In the genomic region with DNA sequence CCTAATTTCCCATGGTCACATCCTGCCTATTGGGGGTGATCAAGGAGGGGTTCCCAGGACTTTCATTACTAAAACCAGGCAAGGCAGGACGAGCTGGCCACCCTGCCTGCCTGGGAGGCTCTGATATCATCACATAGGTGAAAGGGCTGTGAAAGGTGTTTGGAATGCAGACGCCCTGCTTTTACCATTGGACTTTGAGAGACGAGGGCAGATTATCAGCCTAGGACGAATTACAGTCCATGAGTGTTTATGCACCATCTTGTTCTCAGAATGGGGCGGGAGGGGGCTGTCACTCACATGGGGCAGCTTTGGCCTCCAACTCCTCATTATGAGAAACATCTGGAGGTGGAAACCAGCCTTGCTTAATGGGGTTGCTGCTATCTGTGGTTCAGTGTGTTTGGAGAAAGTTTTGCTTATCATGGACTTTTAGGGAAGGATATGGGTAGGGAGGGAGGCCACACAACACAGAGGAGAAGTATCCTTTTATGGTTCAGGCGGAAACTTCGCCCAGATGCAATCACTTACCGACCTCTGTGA, we compare ENCODE assay signal across 16 cellular contexts.
"Had no signal": no experiment of that assay in that cellular context is flagged by ENCODE, and none has a peak within 500 bp of the region (broad histone marks: within the 10 kb centered on the region; RNA-seq: fewer than 3 reads in every experiment).

No MANE protein-coding gene starts in this region.

- H3K27ac ChIP-seq: spleen had no signal

- DNase-seq: activated CD4-positive, alpha-beta T cell treated with anti-CD3 and anti-CD28 coated beads for 36 hours; activated CD4-positive, alpha-beta T cell treated with anti-CD3 and anti-CD28 coated beads, Interleukin-2, amount 50 U/mL, for 48 hours; activated naive CD8-positive, alpha-beta T cell treated with anti-CD3 and anti-CD28 coated beads for 36 hours; activated T-cell treated with anti-CD3 and anti-CD28 coated beads for 4 hours; amniotic stem cell; dorsolateral prefrontal cortex; heart right ventricle; mesendoderm; natural killer cell; stimulated activated CD4-positive, alpha-beta T cell treated with anti-CD3 and anti-CD28 coated beads, Interleukin-4, amount 100 ng/mL, for 4 hours; stimulated activated naive B cell treated with anti-CD40 and anti-IgM and Interleukin-4, amounts not matched to agents 10 μg/mL and 1 μg/mL and 100 μg/mL, for 72 hours; T-helper 1 cell; T1000 had no signal

- H3K9me3 ChIP-seq: heart right ventricle, spleen had no signal

- H3K4me1 ChIP-seq: spleen had no signal

- H3K4me3 ChIP-seq: dorsolateral prefrontal cortex, heart right ventricle, spleen had no signal

- H3K27me3 ChIP-seq: dorsolateral prefrontal cortex, heart right ventricle, spleen had no signal

- ATAC-seq: activated CD4-positive, alpha-beta T cell treated with anti-CD3 and anti-CD28 coated beads for 36 hours; heart right ventricle; natural killer cell; SK-N-SH treated with all-trans-retinoic acid at 6 μM for 48 hours; stimulated activated naive B cell treated with anti-CD40 and anti-IgM and Interleukin-4, amounts not matched to agents 10 μg/mL and 1 μg/mL and 100 μg/mL, for 72 hours; WTC11 had no signal
